ENCODE assay signal across 9 cellular contexts in genomic region chr18:21241224-21242131, GRCh38. TPM values are rescaled to one million over a fixed set of nuclear protein-coding genes. Genes with fewer than 3 reads are reported as not detected.
DNase-seq lines count a peak whose midpoint lies in the region; ATAC-seq and TF ChIP-seq lines count a peak whose summit lies in the region.
"Had no signal": no experiment of that assay in that cellular context is flagged by ENCODE, and none has a peak within 500 bp of the region (broad histone marks: within the 10 kb centered on the region; RNA-seq: fewer than 3 reads in every experiment).

No MANE protein-coding gene starts in this region.

- H3K4me1 Mint-ChIP-seq in stimulated activated naive CD8-positive, alpha-beta T cell treated with anti-CD3 and anti-CD28 coated beads, Interleukin-15, amount 100 ng/mL, for 72 hours, result peaks cover 12% of the 10 kb centered on the region

- intact Hi-C loops in dorsolateral prefrontal cortex (cut with DNase I), result loop anchor here (2.0 to 10.0 kb wide), 6 partner anchors 39 to 363 kb away; partner anchors contain the start of gene ESCO1 (in 1 of the 2)

- peak overlapping the region in 17 of 59 donors; percentile 15 to 78 (median 45) for H3K27ac ChIP-seq in dorsolateral prefrontal cortex
- peak overlapping the region; percentile 55 for H3K27ac ChIP-seq in mesodermal cell (ENCODE audit: low read depth, low read length, severe bottlenecking)

- peak overlapping the region; percentile 40 to 86 (median 70) for H3K4me3 ChIP-seq in dorsolateral prefrontal cortex
- H3K4me3 ChIP-seq in mesodermal cell (ENCODE audit: extremely low read depth, insufficient read depth, low read length, poor library complexity, severe bottlenecking), result peak overlapping the region; percentile 77

- TF ChIP-seq CTCF in dorsolateral prefrontal cortex (IDR thresholded peaks at IDR 0.05 in 54 of 56, conservative IDR thresholded peaks at IDR 0.05 in 2 of 56; ENCODE audit: low read depth in 1 of 56, partially characterized antibody in 56 of 56), result no peak

- H3K36me3 ChIP-seq in mesodermal cell (ENCODE audit: control insufficient read depth, insufficient read depth, low read length), result peaks cover 3% of the 10 kb centered on the region

- H3K9me3 ChIP-seq in mesodermal cell (ENCODE audit: control insufficient read depth, low read length), result no peaks in the 10 kb centered on the region

- WGBS in mesodermal cell (ENCODE audit: insufficient coverage in 2 of 2), 2 experiments, result 3 to 5% methylated on average over 30 to 34 of the region's 69 CpGs

- H3K4me3 Mint-ChIP-seq in stimulated activated naive CD8-positive, alpha-beta T cell treated with anti-CD3 and anti-CD28 coated beads, Interleukin-15, amount 100 ng/mL, for 72 hours, result peak overlapping the region; percentile 29 to 66

- peaks cover 0 to 39% (median 13%) of the 10 kb centered on the region in 45 donors for H3K27me3 ChIP-seq in dorsolateral prefrontal cortex

- no peak overlapping the region for H3K27ac Mint-ChIP-seq in stimulated activated naive CD8-positive, alpha-beta T cell treated with anti-CD3 and anti-CD28 coated beads, Interleukin-15, amount 100 ng/mL, for 72 hours

- H3K27me3 Mint-ChIP-seq in stimulated activated naive CD8-positive, alpha-beta T cell treated with anti-CD3 and anti-CD28 coated beads, Interleukin-15, amount 100 ng/mL, for 72 hours, result peaks cover 85% of the 10 kb centered on the region

- no peaks in the 10 kb centered on the region for H3K9me3 Mint-ChIP-seq in stimulated activated naive CD8-positive, alpha-beta T cell treated with anti-CD3 and anti-CD28 coated beads, Interleukin-15, amount 100 ng/mL, for 72 hours

- DNase-seq in stimulated activated naive CD8-positive, alpha-beta T cell treated with anti-CD3 and anti-CD28 coated beads, Interleukin-15, amount 100 ng/mL, for 72 hours, result no peak
- no peak for DNase-seq in stimulated activated naive CD8-positive, alpha-beta T cell treated with anti-CD3 and anti-CD28 coated beads, Interleukin-15, Interleukin-2, amounts not matched to agents 100 U/mL and 50 U/mL, for 24 hours
- DNase-seq in dorsolateral prefrontal cortex (peak in 2 of 10 donors; percentile 7 to 53), GOT3 (lab: John Stamatoyannopoulos, UW) (no peak), NOMO-1 (lab: John Stamatoyannopoulos, UW; ENCODE audit: unreplicated experiment in 2 of 2) (no peak)
- DNase-seq: NK-92 treated with Interleukin-12 subunit alpha and Interleukin-12 subunit beta, amount 100 ng/mL, for 24 hours had no signal

- ATAC-seq in stimulated activated naive CD8-positive, alpha-beta T cell treated with anti-CD3 and anti-CD28 coated beads, Interleukin-15, amount 100 ng/mL, for 72 hours, result no peak
- no peak for ATAC-seq in stimulated activated naive CD8-positive, alpha-beta T cell treated with anti-CD3 and anti-CD28 coated beads, Interleukin-15, Interleukin-2, amounts not matched to agents 100 U/mL and 50 U/mL, for 24 hours
- ATAC-seq in HG02759 (IDR thresholded peaks at IDR 0.05; ENCODE audit: unreplicated experiment), result no peak
- ATAC-seq in GM19035 (IDR thresholded peaks at IDR 0.05; ENCODE audit: unreplicated experiment), result no peak

- peaks cover 16% of the 10 kb centered on the region for H3K4me1 ChIP-seq in mesodermal cell (ENCODE audit: control insufficient read depth, insufficient read depth, low read length, poor library complexity, severe bottlenecking)

RNA-seq across cellular contexts. Expression of gene GREB1L, which starts 0.6 kb away (rescaled TPM):
- 10 to 100 TPM in 32 of 120 experiments, 1 to 10 TPM in 88; 2.6 to 22.9 (median 7.8) TPM for total RNA-seq in dorsolateral prefrontal cortex
- polyA plus RNA-seq in mesodermal cell (2013, experiment 1 of 2), result 23.6 TPM
- polyA plus RNA-seq in mesodermal cell (2013, experiment 2 of 2), result 22.5 TPM
